12 cellular contexts compared by ENCODE assay signal in the genomic region with DNA sequence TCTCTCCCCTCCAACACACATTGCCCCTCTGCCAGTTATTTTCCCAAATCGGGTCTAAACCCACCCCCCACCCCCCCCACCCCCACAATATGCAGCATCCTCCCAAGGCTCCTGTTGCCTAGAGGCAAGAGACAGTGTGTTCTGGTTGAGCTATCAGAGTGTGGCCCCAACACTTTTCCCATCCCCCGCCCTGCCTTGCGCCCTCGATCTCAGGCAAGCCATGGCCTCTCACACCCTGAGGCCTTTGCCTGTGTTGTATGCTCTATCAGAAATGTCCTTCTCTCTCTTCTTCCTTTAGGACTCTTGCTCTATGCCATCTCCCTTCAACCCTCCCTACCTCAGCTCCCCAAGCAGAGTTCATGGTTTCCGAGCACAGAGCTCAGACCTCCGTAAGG.
"Had no signal": no experiment of that assay in that cellular context is flagged by ENCODE, and none has a peak within 500 bp of the region (broad histone marks: within the 10 kb centered on the region; RNA-seq: fewer than 3 reads in every experiment).

No MANE protein-coding gene starts in this region.

- H3K79me2 ChIP-seq: hepatocyte had no signal

- DNase-seq: activated CD4-positive, alpha-beta T cell treated with anti-CD3 and anti-CD28 coated beads, Interleukin-2, amount 50 U/mL, for 48 hours; activated CD4-positive, CD25-positive, alpha-beta regulatory T cell treated with anti-CD3 and anti-CD28 coated beads, Interleukin-2, amount 50 U/mL, for 72 hours; activated T-cell treated with anti-CD3 and anti-CD28 coated beads, Interleukin-2, amount 50 U/mL, for 72 hours; effector CD8-positive, alpha-beta T cell; posterior cingulate gyrus; substantia nigra; T-helper 2 cell; upper lobe of right lung had no signal

- H3K27me3 ChIP-seq: hepatocyte had no signal

- H2AFZ ChIP-seq: hepatocyte had no signal

- H3K9me3 ChIP-seq: upper lobe of right lung had no signal

- ATAC-seq: activated T-cell treated with anti-CD3 and anti-CD28 coated beads, Interleukin-2, amount 50 U/mL, for 72 hours; stimulated activated effector memory CD8-positive, alpha-beta T cell treated with anti-CD3 and anti-CD28 coated beads, Interleukin-12 subunit alpha, Interleukin-12 subunit beta, amount 100 ng/mL, for 72 hours; upper lobe of right lung had no signal

- H3K4me3 ChIP-seq: coronary artery, hepatocyte, smooth muscle cell, upper lobe of right lung had no signal

- H3K36me3 ChIP-seq: upper lobe of right lung had no signal

- H3K27ac ChIP-seq: coronary artery, upper lobe of right lung had no signal
